ENCODE assay signal across 3 cellular contexts in genomic region chrX:22148565-22148964, GRCh38.
TF ChIP-seq lines count a peak whose summit lies in the region.

No MANE protein-coding gene starts in this region.

TF ChIP-seq in A549, 52 proteins besides CTCF, POLR2A, EP300 and RAD21:
- no peak for TF ChIP-seq SMC3 (IDR thresholded peaks at IDR 0.05)
- TF ChIP-seq MAFK (IDR thresholded peaks at IDR 0.05; ENCODE audit: partially characterized antibody) = peak; percentile 94
TF ChIP-seq in A549: peak in this region for 1.

TF ChIP-seq in GM12878, 131 proteins besides CTCF, POLR2A, EP300 and RAD21:
- TF ChIP-seq RAD51 (IDR thresholded peaks at IDR 0.05) (0 out of 2 replicates have a peak, but pooled peaks have one; percentile 17), JUNB (IDR thresholded peaks at IDR 0.05) (no peak)
TF ChIP-seq in GM12878: peak in this region for 1.

TF ChIP-seq in H1, 55 proteins besides CTCF, POLR2A, EP300 and RAD21:
- TF ChIP-seq RFX5 (IDR thresholded peaks at IDR 0.05; ENCODE audit: borderline replicate concordance, low read depth, low read length) = no peak
- peak; percentile 39; the same call in 1 of the 2 replicates for TF ChIP-seq MAFK (IDR thresholded peaks at IDR 0.05; ENCODE audit: low read depth, low read length)
- TF ChIP-seq POU5F1 (IDR thresholded peaks at IDR 0.05; ENCODE audit: low read depth, low read length) = no peak
TF ChIP-seq in H1: peak in this region for 1.
